8 cellular contexts compared by ENCODE assay signal in genomic region chr14:90815817-90816662, GRCh38. TPM values are rescaled to one million over a fixed set of nuclear protein-coding genes. Genes with fewer than 3 reads are reported as not detected.
DNase-seq lines count a peak whose midpoint lies in the region; ATAC-seq and TF ChIP-seq lines count a peak whose summit lies in the region.

A gene with protein sequence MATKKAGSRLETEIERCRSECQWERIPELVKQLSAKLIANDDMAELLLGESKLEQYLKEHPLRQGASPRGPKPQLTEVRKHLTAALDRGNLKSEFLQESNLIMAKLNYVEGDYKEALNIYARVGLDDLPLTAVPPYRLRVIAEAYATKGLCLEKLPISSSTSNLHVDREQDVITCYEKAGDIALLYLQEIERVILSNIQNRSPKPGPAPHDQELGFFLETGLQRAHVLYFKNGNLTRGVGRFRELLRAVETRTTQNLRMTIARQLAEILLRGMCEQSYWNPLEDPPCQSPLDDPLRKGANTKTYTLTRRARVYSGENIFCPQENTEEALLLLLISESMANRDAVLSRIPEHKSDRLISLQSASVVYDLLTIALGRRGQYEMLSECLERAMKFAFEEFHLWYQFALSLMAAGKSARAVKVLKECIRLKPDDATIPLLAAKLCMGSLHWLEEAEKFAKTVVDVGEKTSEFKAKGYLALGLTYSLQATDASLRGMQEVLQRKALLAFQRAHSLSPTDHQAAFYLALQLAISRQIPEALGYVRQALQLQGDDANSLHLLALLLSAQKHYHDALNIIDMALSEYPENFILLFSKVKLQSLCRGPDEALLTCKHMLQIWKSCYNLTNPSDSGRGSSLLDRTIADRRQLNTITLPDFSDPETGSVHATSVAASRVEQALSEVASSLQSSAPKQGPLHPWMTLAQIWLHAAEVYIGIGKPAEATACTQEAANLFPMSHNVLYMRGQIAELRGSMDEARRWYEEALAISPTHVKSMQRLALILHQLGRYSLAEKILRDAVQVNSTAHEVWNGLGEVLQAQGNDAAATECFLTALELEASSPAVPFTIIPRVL (minus strand): TSS chr14:90816430. CDS start chr14:90816295, 135 bp downstream.

- DNase-seq in Calu3 (peak; percentile 71), LNCaP clone FGC (ENCODE audit: low read depth) (no peak), fibroblast of mammary gland (ENCODE audit: low read depth) (no peak), vagina (ENCODE audit: extremely low spot score in 2 of 2) (no peak)
- peak; percentile 63 for DNase-seq in activated CD8-positive, alpha-beta memory T cell treated with anti-CD3 and anti-CD28 coated beads, Interleukin-2, amount 50 U/mL, for 48 hours
- DNase-seq in naive thymus-derived CD8-positive, alpha-beta T cell: peak in 2 of 10 donors; percentile 17 to 32
- DNase-seq in effector CD8-positive, alpha-beta T cell (lab: John Stamatoyannopoulos, UW): no peak

- H3K4me1 Mint-ChIP-seq in Calu3 (ENCODE audit: low read depth, unreplicated experiment): peaks cover 22% of the 10 kb centered on the region
- peaks cover 6 to 16% (median 8%) of the 10 kb centered on the region in 4 donors for H3K4me1 Mint-ChIP-seq in naive thymus-derived CD8-positive, alpha-beta T cell

- peak within 1 kb of the TSS; percentile 93 for H3K4me3 ChIP-seq in LNCaP clone FGC (ENCODE audit: low read depth, low read length)
- peak within 1 kb of the TSS; percentile 74 for H3K4me3 ChIP-seq in fibroblast of mammary gland (ENCODE audit: control insufficient read depth, low read depth, low read length)
- H3K4me3 ChIP-seq in vagina: peak within 1 kb of the TSS; percentile 66 to 78

- CTCF ChIA-PET in Calu3 (lab: Charles Lee): no interaction called here

- no TSS peak for BruUV-seq in Calu3 (replicated peaks; lab: Mats Ljungman, UMichigan)

- peaks cover 4% of the 10 kb centered on the region for H3K36me3 Mint-ChIP-seq in Calu3 (ENCODE audit: insufficient read depth, unreplicated experiment)
- H3K36me3 Mint-ChIP-seq in naive thymus-derived CD8-positive, alpha-beta T cell: no peaks in the 10 kb centered on the region

- peak within 1 kb of the TSS; percentile 49 for H3K4me3 Mint-ChIP-seq in Calu3 (ENCODE audit: low read depth, unreplicated experiment)
- H3K4me3 Mint-ChIP-seq in naive thymus-derived CD8-positive, alpha-beta T cell: peak within 1 kb of the TSS; percentile 56 to 84 (median 80)

- intact Hi-C loops in Calu3 (cut with micrococcal nuclease; ENCODE audit: unreplicated experiment): no loop called here
- intact Hi-C loops in vagina (cut with DNase I): no loop called here

- TF ChIP-seq POLR2A in vagina (IDR thresholded peaks at IDR 0.05): no peak

- H3K4me1 ChIP-seq in vagina: peaks cover 20% of the 10 kb centered on the region

- no peaks in the 10 kb centered on the region for H3K9me3 Mint-ChIP-seq in Calu3 (ENCODE audit: low read depth, unreplicated experiment)
- no peaks in the 10 kb centered on the region for H3K9me3 Mint-ChIP-seq in naive thymus-derived CD8-positive, alpha-beta T cell

- no peaks in the 10 kb centered on the region for H3K9me3 ChIP-seq in vagina

- peaks cover 25% of the 10 kb centered on the region for H3K27me3 Mint-ChIP-seq in Calu3 (ENCODE audit: unreplicated experiment)
- peaks cover 0 to 18% (median 7%) of the 10 kb centered on the region in 5 donors for H3K27me3 Mint-ChIP-seq in naive thymus-derived CD8-positive, alpha-beta T cell

- POLR2A ChIA-PET in naive thymus-derived CD8-positive, alpha-beta T cell (lab: Charles Lee): no interaction called here

- no peaks in the 10 kb centered on the region for H3K27me3 ChIP-seq in vagina

- TF ChIP-seq CTCF in Calu3 (IDR thresholded peaks at IDR 0.05; ENCODE audit: unreplicated experiment): no peak
- peak; percentile 63 for TF ChIP-seq CTCF in LNCaP clone FGC (IDR thresholded peaks at IDR 0.05; ENCODE audit: control insufficient read depth, extremely low read depth, insufficient read depth)
- no peak for TF ChIP-seq CTCF in fibroblast of mammary gland (conservative IDR thresholded peaks at IDR 0.05; ENCODE audit: control insufficient read depth, insufficient read depth, low read depth, low read length)
- TF ChIP-seq CTCF in vagina (IDR thresholded peaks at IDR 0.05): peak in 1 of 3 experiments; percentile 23

- H3K36me3 ChIP-seq in vagina: no peaks in the 10 kb centered on the region

- H3K27ac ChIP-seq in vagina: no peak within 1 kb of the TSS

- H3K27ac Mint-ChIP-seq in Calu3 (ENCODE audit: unreplicated experiment): no peak within 1 kb of the TSS
- H3K27ac Mint-ChIP-seq in naive thymus-derived CD8-positive, alpha-beta T cell: peak within 1 kb of the TSS in 8 of 10 donors; percentile 1 to 83 (median 56)

- ATAC-seq in GM19467 (IDR thresholded peaks at IDR 0.05; ENCODE audit: unreplicated experiment): peak; percentile 60
- peak; percentile 62 to 75 for ATAC-seq in naive thymus-derived CD8-positive, alpha-beta T cell

RNA-seq across cellular contexts. Expression of the gene that starts here (rescaled TPM):
- total RNA-seq in Calu3 (2022) (9.6 and 13.2 TPM in 2 replicates), vagina (56.0 TPM)
- total RNA-seq in naive thymus-derived CD8-positive, alpha-beta T cell: under 1 TPM; 0.41 to 0.81 TPM
- under 1 TPM; 0.01 to 0.50 (median 0.40) TPM for polyA plus RNA-seq in naive thymus-derived CD8-positive, alpha-beta T cell

Comparison
In these comparisons a context has a peak if more than half of its experiments do, and no peak if none do; other contexts are left out.
1. Peak in ATAC-seq in naive thymus-derived CD8-positive, alpha-beta T cell; RNA of the gene not detected or under 1 TPM.
2. DNase-seq: peak in Calu3 (single experiment) and activated CD8-positive, alpha-beta memory T cell treated with anti-CD3 and anti-CD28 coated beads, Interleukin-2, amount 50 U/mL, for 48 hours (single experiment); none in LNCaP clone FGC (single experiment), fibroblast of mammary gland (single experiment), vagina (0 of 2) and effector CD8-positive, alpha-beta T cell (single experiment).
3. Peak in every context shown above with its lines, with median percentiles within 50 percentile points of each other: H3K4me3 ChIP-seq.